ENCODE assay signal across 20 cellular contexts in genomic region chr1:38727629-38728175, GRCh38.
DNase-seq lines count a peak whose midpoint lies in the region; ATAC-seq and TF ChIP-seq lines count a peak whose summit lies in the region.
"Had no signal": no experiment of that assay in that cellular context is flagged by ENCODE, and none has a peak within 500 bp of the region (broad histone marks: within the 10 kb centered on the region; RNA-seq: fewer than 3 reads in every experiment).

No MANE protein-coding gene starts in this region.

- no peaks in the 10 kb centered on the region for H3K36me3 ChIP-seq in ES-I3 (ENCODE audit: insufficient read depth, low read length)
- no peaks in the 10 kb centered on the region for H3K36me3 ChIP-seq in iPS-18a (ENCODE audit: control insufficient read depth, low read depth, low read length)
- no peaks in the 10 kb centered on the region for H3K36me3 ChIP-seq in effector memory CD4-positive, alpha-beta T cell (ENCODE audit: control insufficient read depth, insufficient read depth, low read length)
- H3K36me3 ChIP-seq: cardiac muscle cell, left lung, sigmoid colon, upper lobe of left lung had no signal

- no peaks in the 10 kb centered on the region; the same call in 1 of the 2 replicates for H3K9me3 ChIP-seq in ES-I3 (ENCODE audit: control insufficient read depth, insufficient read depth, low read length)
- no peaks in the 10 kb centered on the region for H3K9me3 ChIP-seq in iPS-18a (ENCODE audit: control insufficient read depth, low read depth, low read length)
- no peaks in the 10 kb centered on the region for H3K9me3 ChIP-seq in effector memory CD4-positive, alpha-beta T cell (ENCODE audit: control insufficient read depth, low read length)
- H3K9me3 ChIP-seq: left lung, sigmoid colon, upper lobe of left lung had no signal

- ATAC-seq in HG02571 (IDR thresholded peaks at IDR 0.05; ENCODE audit: unreplicated experiment): no peak

- H3K4me1 ChIP-seq in ES-I3 (ENCODE audit: insufficient read depth, low read length) (peaks cover 23% of the 10 kb centered on the region), iPS-18a (ENCODE audit: control insufficient read depth, low read depth, low read length) (peaks cover 39% of the 10 kb centered on the region)
- no peaks in the 10 kb centered on the region for H3K4me1 ChIP-seq in effector memory CD4-positive, alpha-beta T cell (ENCODE audit: control insufficient read depth, insufficient read depth, low read length, poor library complexity, severe bottlenecking)
- H3K4me1 ChIP-seq: left lung had no signal

- peaks cover 33% of the 10 kb centered on the region for H3K4me1 Mint-ChIP-seq in osteocyte (ENCODE audit: unreplicated experiment)
- H3K4me1 Mint-ChIP-seq: activated CD4-positive, alpha-beta T cell treated with anti-CD3 and anti-CD28 coated beads, Interleukin-2, amount 10 ng/mL, durations not matched to agents 7 days and 5 days; B cell had no signal

- no peaks in the 10 kb centered on the region for H3K9me3 Mint-ChIP-seq in osteocyte (ENCODE audit: unreplicated experiment)
- H3K9me3 Mint-ChIP-seq: activated CD4-positive, alpha-beta T cell treated with anti-CD3 and anti-CD28 coated beads, Interleukin-2, amount 10 ng/mL, durations not matched to agents 7 days and 5 days; natural killer cell treated with Interleukin-12 subunit alpha and Interleukin-12 subunit beta and Interleukin-15 and Interleukin-18, amount 100 ng/mL, for 72 hours had no signal

- no peak for TF ChIP-seq CTCF in osteocyte (IDR thresholded peaks at IDR 0.05)

- DNase-seq in astrocyte of the hippocampus (ENCODE audit: low read depth, low spot score) (peak; percentile 60), osteocyte (ENCODE audit: extremely low spot score, unreplicated experiment) (no peak), NCI-H1092 treated with DMSO at 0.1 percent for 48 hours (lab: John Stamatoyannopoulos, UW) (no peak), C1 segment of cervical spinal cord (lab: John Stamatoyannopoulos, UW) (no peak)
- DNase-seq in effector memory CD4-positive, alpha-beta T cell: no peak
- DNase-seq: activated CD4-positive, alpha-beta T cell treated with anti-CD3 and anti-CD28 coated beads, Interleukin-2, amount 10 ng/mL, durations not matched to agents 7 days and 5 days; activated T-cell treated with anti-CD3 and anti-CD28 coated beads, Interleukin-2, amount 50 U/mL, for 1 hour; NCI-H1417; NCI-H345; stimulated activated CD4-positive, alpha-beta T cell treated with anti-CD3 and anti-CD28 coated beads, Interleukin-4, amount 100 ng/mL, for 4 hours; upper lobe of left lung had no signal

- peak overlapping the region; percentile 47 for H3K27ac ChIP-seq in iPS-18a (ENCODE audit: low read length)
- H3K27ac ChIP-seq in effector memory CD4-positive, alpha-beta T cell (ENCODE audit: insufficient read depth, low read length, poor library complexity, severe bottlenecking): no peak overlapping the region
- H3K27ac ChIP-seq: cardiac muscle cell, left lung had no signal

- peak overlapping the region; percentile 47 for H3K4me3 Mint-ChIP-seq in osteocyte (ENCODE audit: unreplicated experiment)
- H3K4me3 Mint-ChIP-seq: activated CD4-positive, alpha-beta T cell treated with anti-CD3 and anti-CD28 coated beads, Interleukin-2, amount 10 ng/mL, durations not matched to agents 7 days and 5 days; activated naive CD8-positive, alpha-beta T cell; B cell; natural killer cell treated with Interleukin-12 subunit alpha and Interleukin-12 subunit beta and Interleukin-15 and Interleukin-18, amount 100 ng/mL, for 72 hours had no signal

- H3K27me3 Mint-ChIP-seq in osteocyte (ENCODE audit: unreplicated experiment): no peaks in the 10 kb centered on the region

- H3K9ac ChIP-seq in ES-I3 (ENCODE audit: low read depth, low read length) (peak overlapping the region; percentile 36; the same call in 1 of the 2 replicates), iPS-18a (ENCODE audit: low read length) (peak overlapping the region; percentile 58)

- peak overlapping the region; percentile 53 for H3K4me3 ChIP-seq in iPS-18a (ENCODE audit: low read length)
- no peak overlapping the region for H3K4me3 ChIP-seq in effector memory CD4-positive, alpha-beta T cell (ENCODE audit: insufficient read depth, low read depth, low read length, poor library complexity, severe bottlenecking)
- H3K4me3 ChIP-seq: cardiac muscle cell, left lung, sigmoid colon, upper lobe of left lung had no signal

- peak overlapping the region; percentile 92 for H3K27ac Mint-ChIP-seq in osteocyte (ENCODE audit: unreplicated experiment)
- H3K27ac Mint-ChIP-seq: activated CD4-positive, alpha-beta T cell treated with anti-CD3 and anti-CD28 coated beads, Interleukin-2, amount 10 ng/mL, durations not matched to agents 7 days and 5 days; activated naive CD8-positive, alpha-beta T cell; B cell; natural killer cell treated with Interleukin-12 subunit alpha and Interleukin-12 subunit beta and Interleukin-15 and Interleukin-18, amount 100 ng/mL, for 72 hours had no signal

- no peaks in the 10 kb centered on the region for H3K36me3 Mint-ChIP-seq in osteocyte (ENCODE audit: unreplicated experiment)
- H3K36me3 Mint-ChIP-seq: activated naive CD8-positive, alpha-beta T cell; natural killer cell treated with Interleukin-12 subunit alpha and Interleukin-12 subunit beta and Interleukin-15 and Interleukin-18, amount 100 ng/mL, for 72 hours had no signal

- H3K27me3 ChIP-seq in iPS-18a (ENCODE audit: control insufficient read depth, insufficient read depth, low read length): no peaks in the 10 kb centered on the region
- H3K27me3 ChIP-seq in effector memory CD4-positive, alpha-beta T cell (replicated peaks; ENCODE audit: control insufficient read depth, insufficient read depth, low read length, poor library complexity, severe bottlenecking): no peaks in the 10 kb centered on the region
- H3K27me3 ChIP-seq: upper lobe of left lung had no signal
